24 cellular contexts compared by ENCODE assay signal in genomic region chr12:32091696-32092095, GRCh38.
"Had no signal": no experiment of that assay in that cellular context is flagged by ENCODE, and none has a peak within 500 bp of the region (broad histone marks: within the 10 kb centered on the region; RNA-seq: fewer than 3 reads in every experiment).

No MANE protein-coding gene starts in this region.

- H3K4me1 ChIP-seq: esophagus muscularis mucosa, gastrocnemius medialis, right lobe of liver, tibial nerve had no signal

- H3K36me3 Mint-ChIP-seq: activated naive CD4-positive, alpha-beta T cell treated with anti-CD3 and anti-CD28 coated beads, Interleukin-2, amount 50 U/mL, for 72 hours; natural killer cell treated with Interleukin-12 subunit alpha and Interleukin-12 subunit beta and Interleukin-15 and Interleukin-18, amount 100 ng/mL, for 72 hours had no signal

- DNase-seq: activated CD4-positive, alpha-beta memory T cell treated with anti-CD3 and anti-CD28 coated beads, Interleukin-2, amount 10 ng/mL, durations not matched to agents 7 days and 5 days; activated CD4-positive, alpha-beta T cell treated with anti-CD3 and anti-CD28 coated beads for 1 hour; activated CD4-positive, alpha-beta T cell treated with anti-CD3 and anti-CD28 coated beads, Interleukin-2, amount 10 ng/mL, durations not matched to agents 7 days and 5 days; activated T-cell treated with anti-CD3 and anti-CD28 coated beads, Interleukin-2, amount 50 U/mL, for 4 hours; dermis blood vessel endothelial cell; effector CD4-positive, alpha-beta T cell; gastrocnemius medialis; glutamatergic neuron; islet precursor cell; left cardiac atrium; left ventricle myocardium superior; mucosa of descending colon; right lobe of liver; stimulated activated CD4-positive, alpha-beta T cell treated with anti-CD3 and anti-CD28 coated beads, Interleukin-2, amount 100 ng/mL, for 48 hours; stimulated activated naive CD4-positive, alpha-beta T cell treated with Interleukin-2 at 50 U/mL for 16 hours; T-helper 2 cell had no signal

- H3K27ac Mint-ChIP-seq: activated CD4-positive, alpha-beta memory T cell treated with anti-CD3 and anti-CD28 coated beads, Interleukin-2, amount 10 ng/mL, durations not matched to agents 7 days and 5 days; activated CD4-positive, alpha-beta T cell treated with anti-CD3 and anti-CD28 coated beads, Interleukin-2, amount 10 ng/mL, durations not matched to agents 7 days and 5 days; activated naive CD4-positive, alpha-beta T cell treated with anti-CD3 and anti-CD28 coated beads, Interleukin-2, amount 50 U/mL, for 72 hours; activated T-helper 2 cell treated with anti-CD3 and anti-CD28 coated beads, Interferon-gamma antibody, Interleukin-2, Interleukin-4, amounts not matched to agents 10 μg/mL and 5 μg/mL and 100 μg/mL, durations not matched to agents 14 hours and 24 hours and 36 hours had no signal

- H3K4me1 Mint-ChIP-seq: activated CD4-positive, alpha-beta memory T cell treated with anti-CD3 and anti-CD28 coated beads, Interleukin-2, amount 10 ng/mL, durations not matched to agents 7 days and 5 days; activated CD4-positive, alpha-beta T cell treated with anti-CD3 and anti-CD28 coated beads, Interleukin-2, amount 10 ng/mL, durations not matched to agents 7 days and 5 days had no signal

- H3K36me3 ChIP-seq: esophagus muscularis mucosa, gastrocnemius medialis, neutrophil, right lobe of liver, tibial nerve had no signal

- H3K4me3 Mint-ChIP-seq: activated CD4-positive, alpha-beta memory T cell treated with anti-CD3 and anti-CD28 coated beads, Interleukin-2, amount 10 ng/mL, durations not matched to agents 7 days and 5 days; activated CD4-positive, alpha-beta T cell treated with anti-CD3 and anti-CD28 coated beads, Interleukin-2, amount 10 ng/mL, durations not matched to agents 7 days and 5 days; activated T-cell treated with anti-CD3 and anti-CD28 coated beads, Interleukin-2, amount 50 U/mL, for 4 hours; natural killer cell treated with Interleukin-12 subunit alpha and Interleukin-12 subunit beta and Interleukin-15 and Interleukin-18, amount 100 ng/mL, for 72 hours had no signal

- H3K9me3 ChIP-seq: esophagus muscularis mucosa, gastrocnemius medialis, mucosa of descending colon, neutrophil, right lobe of liver, tibial nerve had no signal

- FAIRE-seq: colon had no signal

- H3K4me3 ChIP-seq: esophagus muscularis mucosa, gastrocnemius medialis, hepatocyte, mucosa of descending colon, right lobe of liver, tibial nerve had no signal

- H3K27me3 Mint-ChIP-seq: activated CD4-positive, alpha-beta memory T cell treated with anti-CD3 and anti-CD28 coated beads, Interleukin-2, amount 10 ng/mL, durations not matched to agents 7 days and 5 days; activated CD4-positive, alpha-beta T cell treated with anti-CD3 and anti-CD28 coated beads, Interleukin-2, amount 10 ng/mL, durations not matched to agents 7 days and 5 days; natural killer cell treated with Interleukin-12 subunit alpha and Interleukin-12 subunit beta and Interleukin-15 and Interleukin-18, amount 100 ng/mL, for 72 hours had no signal

- H3K9me3 Mint-ChIP-seq: activated CD4-positive, alpha-beta memory T cell treated with anti-CD3 and anti-CD28 coated beads, Interleukin-2, amount 10 ng/mL, durations not matched to agents 7 days and 5 days; activated naive CD4-positive, alpha-beta T cell treated with anti-CD3 and anti-CD28 coated beads, Interleukin-2, amount 50 U/mL, for 72 hours; activated T-cell treated with anti-CD3 and anti-CD28 coated beads, Interleukin-2, amount 50 U/mL, for 4 hours; activated T-helper 2 cell treated with anti-CD3 and anti-CD28 coated beads, Interferon-gamma antibody, Interleukin-2, Interleukin-4, amounts not matched to agents 10 μg/mL and 5 μg/mL and 100 μg/mL, durations not matched to agents 14 hours and 24 hours and 36 hours; natural killer cell treated with Interleukin-12 subunit alpha and Interleukin-12 subunit beta and Interleukin-15 and Interleukin-18, amount 100 ng/mL, for 72 hours had no signal

- H3K27ac ChIP-seq: esophagus muscularis mucosa, gastrocnemius medialis, hepatocyte, neutrophil, right lobe of liver, tibial nerve had no signal
